ENCODE assay signal across 8 cellular contexts in the genomic region with DNA sequence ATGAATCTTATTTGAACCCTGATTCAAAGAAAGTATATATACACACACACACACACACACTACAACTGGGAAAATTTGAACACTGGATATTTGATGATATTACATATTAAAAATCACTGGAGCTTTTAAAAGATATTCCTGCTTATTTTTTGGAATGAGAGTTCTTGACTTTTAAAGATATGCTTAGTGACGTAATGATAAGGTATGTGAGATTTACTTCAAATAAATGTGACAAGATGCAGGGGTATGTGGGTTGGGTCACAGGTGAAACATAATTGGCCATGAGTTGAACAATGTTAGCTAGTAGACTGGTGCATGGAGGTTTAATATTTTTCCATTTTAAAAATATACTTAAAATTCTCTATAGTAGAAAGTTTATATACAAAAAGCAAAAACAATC.
"Had no signal": no experiment of that assay in that cellular context is flagged by ENCODE, and none has a peak within 500 bp of the region (broad histone marks: within the 10 kb centered on the region; RNA-seq: fewer than 3 reads in every experiment).

No MANE protein-coding gene starts in this region.

- FAIRE-seq: G401.6, GM12878, GM12891, GM12892, GM18507, GM19239 had no signal

- DNase-seq: GDM1, GF-D8 had no signal

- ATAC-seq: GM12878 had no signal

- H3K4me3 ChIP-seq: GM12878 had no signal
